In the genomic region with DNA sequence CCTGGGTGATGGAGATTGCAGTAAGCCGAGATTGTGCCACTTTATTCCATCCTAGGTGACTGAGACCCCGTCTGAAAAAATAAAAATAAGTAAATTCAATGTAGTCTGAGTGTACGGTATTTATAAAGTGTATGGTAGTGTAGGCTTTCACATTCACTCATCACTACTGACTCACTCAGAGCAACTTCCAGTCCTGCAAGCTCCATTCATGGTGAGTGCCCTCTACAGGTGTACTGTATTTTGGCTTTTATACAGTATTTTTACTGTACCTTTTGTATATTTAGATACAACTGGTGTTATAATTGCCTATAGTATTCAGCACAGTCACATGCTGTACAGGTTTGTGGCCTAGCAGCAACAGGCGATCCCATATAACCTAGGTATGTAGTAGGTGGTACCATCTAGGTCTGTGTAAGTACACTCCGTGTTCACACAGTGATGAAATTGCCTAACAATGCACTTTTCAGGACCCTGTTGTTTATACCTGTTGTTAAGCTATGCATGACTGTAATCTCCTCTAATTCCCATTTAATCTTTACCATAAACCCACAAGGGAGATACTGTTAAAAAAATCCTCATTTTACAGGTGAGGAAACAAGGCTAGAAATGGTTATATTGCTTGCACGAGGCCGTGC, we compare ENCODE assay signal across 12 cellular contexts. TPM values are rescaled to one million over a fixed set of nuclear protein-coding genes. Genes with fewer than 3 reads are reported as not detected.
DNase-seq lines count a peak whose midpoint lies in the region; ATAC-seq and TF ChIP-seq lines count a peak whose summit lies in the region.
"Had no signal": no experiment of that assay in that cellular context is flagged by ENCODE, and none has a peak within 500 bp of the region (broad histone marks: within the 10 kb centered on the region; RNA-seq: fewer than 3 reads in every experiment).

No MANE protein-coding gene starts in this region.

- no peaks in the 10 kb centered on the region for H3K9me3 ChIP-seq in left ventricle myocardium inferior (replicated peaks)
- H3K9me3 ChIP-seq: right atrium auricular region had no signal

- no peak for DNase-seq in activated CD4-positive, CD25-positive, alpha-beta regulatory T cell treated with anti-CD3 and anti-CD28 coated beads, Interleukin-2, amount 50 U/mL, for 72 hours
- DNase-seq in T-helper 2 cell treated with Interferon-gamma antibody and Interleukin-4, amounts not matched to agents 5 μg/mL and 100 μg/mL, for 36 hours (ENCODE audit: low spot score), result peak; percentile 10
- no peak for DNase-seq in progenitor cell of endocrine pancreas (ENCODE audit: low spot score, unreplicated experiment)
- DNase-seq in MV-4-11 (lab: John Stamatoyannopoulos, UW), result no peak
- no peak for DNase-seq in iPS-NIHi7 (ENCODE audit: extremely low spot score)
- no peak for DNase-seq in left ventricle myocardium inferior
- DNase-seq: cerebellar nuclear complex, glutamatergic neuron, NCI-H2171 treated with DMSO at 0.1 percent for 48 hours had no signal

- ATAC-seq in activated CD4-positive, CD25-positive, alpha-beta regulatory T cell treated with anti-CD3 and anti-CD28 coated beads, Interleukin-2, amount 50 U/mL, for 24 hours, result peak; percentile 69 to 80
- ATAC-seq in HG02884 (IDR thresholded peaks at IDR 0.05; ENCODE audit: unreplicated experiment), result peak; percentile 70

- H3K4me3 ChIP-seq in left ventricle myocardium inferior, result no peak overlapping the region
- H3K4me3 ChIP-seq: right atrium auricular region had no signal

- no peaks in the 10 kb centered on the region for H3K36me3 ChIP-seq in left ventricle myocardium inferior
- H3K36me3 ChIP-seq: right atrium auricular region had no signal

- intact Hi-C loops in left ventricle myocardium inferior (cut with micrococcal nuclease), result no loop called here

- peak; percentile 14 for TF ChIP-seq CTCF in progenitor cell of endocrine pancreas (IDR thresholded peaks at IDR 0.05; ENCODE audit: unreplicated experiment)
- no peak for TF ChIP-seq CTCF in left ventricle myocardium inferior (IDR thresholded peaks at IDR 0.05; ENCODE audit: borderline replicate concordance)

- no peak overlapping the region for H3K27ac ChIP-seq in left ventricle myocardium inferior (replicated peaks)
- H3K27ac ChIP-seq: right atrium auricular region had no signal

- H3K4me1 Mint-ChIP-seq in T-helper 2 cell treated with Interferon-gamma antibody and Interleukin-4, amounts not matched to agents 5 μg/mL and 100 μg/mL, for 36 hours (ENCODE audit: low read depth), result no peaks in the 10 kb centered on the region
- H3K4me1 Mint-ChIP-seq in progenitor cell of endocrine pancreas (ENCODE audit: low read depth), result peaks cover 9% of the 10 kb centered on the region

- H3K27me3 Mint-ChIP-seq in T-helper 2 cell treated with Interferon-gamma antibody and Interleukin-4, amounts not matched to agents 5 μg/mL and 100 μg/mL, for 36 hours (ENCODE audit: low read depth), result peaks cover 20% of the 10 kb centered on the region
- H3K27me3 Mint-ChIP-seq in progenitor cell of endocrine pancreas, result peaks cover 4% of the 10 kb centered on the region

- H3K9me3 Mint-ChIP-seq in T-helper 2 cell treated with Interferon-gamma antibody and Interleukin-4, amounts not matched to agents 5 μg/mL and 100 μg/mL, for 36 hours, result no peaks in the 10 kb centered on the region
- H3K9me3 Mint-ChIP-seq in progenitor cell of endocrine pancreas (ENCODE audit: low read depth), result no peaks in the 10 kb centered on the region

- H3K4me3 Mint-ChIP-seq in T-helper 2 cell treated with Interferon-gamma antibody and Interleukin-4, amounts not matched to agents 5 μg/mL and 100 μg/mL, for 36 hours, result no peak overlapping the region
- no peak overlapping the region for H3K4me3 Mint-ChIP-seq in progenitor cell of endocrine pancreas (ENCODE audit: low read depth)

- H3K27me3 ChIP-seq in left ventricle myocardium inferior (ENCODE audit: low read depth), result peaks cover 30% of the 10 kb centered on the region
- H3K27me3 ChIP-seq: right atrium auricular region had no signal

- H3K27ac Mint-ChIP-seq in T-helper 2 cell treated with Interferon-gamma antibody and Interleukin-4, amounts not matched to agents 5 μg/mL and 100 μg/mL, for 36 hours, result no peak overlapping the region
- no peak overlapping the region for H3K27ac Mint-ChIP-seq in progenitor cell of endocrine pancreas

- H3K4me1 ChIP-seq in left ventricle myocardium inferior, result no peaks in the 10 kb centered on the region
- H3K4me1 ChIP-seq: right atrium auricular region had no signal

- no peaks in the 10 kb centered on the region for H3K36me3 Mint-ChIP-seq in T-helper 2 cell treated with Interferon-gamma antibody and Interleukin-4, amounts not matched to agents 5 μg/mL and 100 μg/mL, for 36 hours (ENCODE audit: low read depth)
- H3K36me3 Mint-ChIP-seq in progenitor cell of endocrine pancreas (ENCODE audit: insufficient read depth), result no peaks in the 10 kb centered on the region

RNA-seq across cellular contexts. Expression of a gene that starts 19.3 kb away (rescaled TPM):
- total RNA-seq in progenitor cell of endocrine pancreas (6.3 and 8.1 TPM in 2 replicates), left ventricle myocardium inferior (1.1 TPM)
